Comparison of ENCODE assay signal across 10 cellular contexts in genomic region chr1:25896266-25896665, GRCh38. TPM values are rescaled to one million over a fixed set of nuclear protein-coding genes. Genes with fewer than 3 reads are reported as not detected.
DNase-seq lines count a peak whose midpoint lies in the region; ATAC-seq, FAIRE-seq and TF ChIP-seq lines count a peak whose summit lies in the region.
"Had no signal": no experiment of that assay in that cellular context is flagged by ENCODE, and none has a peak within 500 bp of the region (broad histone marks: within the 10 kb centered on the region; RNA-seq: fewer than 3 reads in every experiment).

No MANE protein-coding gene starts in this region.

- H3K9me3 ChIP-seq in HUES64 (ENCODE audit: insufficient read depth, low read depth, low read length) = no peaks in the 10 kb centered on the region
- H3K9me3 ChIP-seq: heart right ventricle had no signal

- no peak overlapping the region for H3K4me3 ChIP-seq in HUES64 (ENCODE audit: low read length)

- ATAC-seq in HG03135 (IDR thresholded peaks at IDR 0.05; ENCODE audit: unreplicated experiment) (no peak), esophagus mucosa (no peak)

- peak overlapping the region; percentile 61 for H3K27ac Mint-ChIP-seq in mesothelial cell of epicardium
- H3K27ac Mint-ChIP-seq: activated CD4-positive, alpha-beta T cell treated with anti-CD3 and anti-CD28 coated beads for 36 hours had no signal

- H3K4me1 ChIP-seq in HUES64 (ENCODE audit: insufficient read depth, low read length) = peaks cover 23% of the 10 kb centered on the region

- peaks cover 40% of the 10 kb centered on the region for H3K36me3 ChIP-seq in HUES64 (ENCODE audit: insufficient read depth, low read length)

- no peak for FAIRE-seq in GM19239 (lab: Jason Lieb, UNC)

- DNase-seq in EH (ENCODE audit: low read depth) (peak; percentile 64), mesothelial cell of epicardium (ENCODE audit: low spot score in 2 of 2, unreplicated experiment in 2 of 2) (no peak), GM19239 (ENCODE audit: insufficient read length, low spot score) (no peak)
- DNase-seq: activated CD4-positive, alpha-beta T cell treated with anti-CD3 and anti-CD28 coated beads for 36 hours; heart right ventricle; OCI-M1 had no signal

- 86% methylated on average over 1 of the region's 1 CpG for WGBS in HUES64

- H3K27ac ChIP-seq in HUES64 (ENCODE audit: low read depth, low read length) (peak overlapping the region; percentile 25; the same call in 1 of the 2 replicates), angular gyrus (ENCODE audit: low read depth, low read length) (peak overlapping the region; percentile 82)

- no peak for TF ChIP-seq CTCF in mesothelial cell of epicardium (IDR thresholded peaks at IDR 0.05; ENCODE audit: unreplicated experiment)

- no peaks in the 10 kb centered on the region for H3K9me3 Mint-ChIP-seq in mesothelial cell of epicardium

- no peaks in the 10 kb centered on the region for H3K27me3 ChIP-seq in HUES64 (ENCODE audit: insufficient read depth, low read length)
- H3K27me3 ChIP-seq: heart right ventricle had no signal

- no peaks in the 10 kb centered on the region for H3K27me3 Mint-ChIP-seq in mesothelial cell of epicardium (ENCODE audit: low read depth)
- H3K27me3 Mint-ChIP-seq: activated CD4-positive, alpha-beta T cell treated with anti-CD3 and anti-CD28 coated beads for 36 hours had no signal

- H3K4me1 Mint-ChIP-seq in mesothelial cell of epicardium = peaks cover 26% of the 10 kb centered on the region

- H3K9ac ChIP-seq in HUES64 (ENCODE audit: low read depth, low read length) = no peak overlapping the region

- peaks cover 28% of the 10 kb centered on the region for H3K36me3 Mint-ChIP-seq in mesothelial cell of epicardium

- no peak overlapping the region for H3K4me3 Mint-ChIP-seq in mesothelial cell of epicardium
- H3K4me3 Mint-ChIP-seq: activated CD4-positive, alpha-beta T cell treated with anti-CD3 and anti-CD28 coated beads for 36 hours had no signal

RNA-seq across cellular contexts. Expression of gene STMN1, which starts 10.0 kb away (rescaled TPM):
- polyA plus RNA-seq in HUES64 (2013, experiment 1 of 2) = 581 TPM
- polyA plus RNA-seq in HUES64 (2013, experiment 2 of 2) = 808 TPM
- 464 to 480 TPM (median 472 TPM) in 3 replicates for total RNA-seq in mesothelial cell of epicardium
- 110 TPM for total RNA-seq in esophagus mucosa

RNA-seq across cellular contexts. Expression of gene PAQR7, which starts 20.8 kb away (rescaled TPM):
- polyA plus RNA-seq in HUES64 (2013, experiment 1 of 2) = 2.7 TPM
- 4.4 TPM for polyA plus RNA-seq in HUES64 (2013, experiment 2 of 2)
- total RNA-seq in mesothelial cell of epicardium (24.0 to 26.8 TPM (median 24.0 TPM) in 3 replicates), esophagus mucosa (11.1 TPM)

RNA-seq across cellular contexts. Expression of gene AUNIP, which starts 37.0 kb away (rescaled TPM):
- 14.7 TPM for polyA plus RNA-seq in HUES64 (2013, experiment 1 of 2)
- 17.8 TPM for polyA plus RNA-seq in HUES64 (2013, experiment 2 of 2)
- 2.4 to 2.8 TPM (median 2.7 TPM) in 3 replicates for total RNA-seq in mesothelial cell of epicardium
- 3.3 TPM for total RNA-seq in esophagus mucosa
